8 cellular contexts compared by ENCODE assay signal in the genomic region with DNA sequence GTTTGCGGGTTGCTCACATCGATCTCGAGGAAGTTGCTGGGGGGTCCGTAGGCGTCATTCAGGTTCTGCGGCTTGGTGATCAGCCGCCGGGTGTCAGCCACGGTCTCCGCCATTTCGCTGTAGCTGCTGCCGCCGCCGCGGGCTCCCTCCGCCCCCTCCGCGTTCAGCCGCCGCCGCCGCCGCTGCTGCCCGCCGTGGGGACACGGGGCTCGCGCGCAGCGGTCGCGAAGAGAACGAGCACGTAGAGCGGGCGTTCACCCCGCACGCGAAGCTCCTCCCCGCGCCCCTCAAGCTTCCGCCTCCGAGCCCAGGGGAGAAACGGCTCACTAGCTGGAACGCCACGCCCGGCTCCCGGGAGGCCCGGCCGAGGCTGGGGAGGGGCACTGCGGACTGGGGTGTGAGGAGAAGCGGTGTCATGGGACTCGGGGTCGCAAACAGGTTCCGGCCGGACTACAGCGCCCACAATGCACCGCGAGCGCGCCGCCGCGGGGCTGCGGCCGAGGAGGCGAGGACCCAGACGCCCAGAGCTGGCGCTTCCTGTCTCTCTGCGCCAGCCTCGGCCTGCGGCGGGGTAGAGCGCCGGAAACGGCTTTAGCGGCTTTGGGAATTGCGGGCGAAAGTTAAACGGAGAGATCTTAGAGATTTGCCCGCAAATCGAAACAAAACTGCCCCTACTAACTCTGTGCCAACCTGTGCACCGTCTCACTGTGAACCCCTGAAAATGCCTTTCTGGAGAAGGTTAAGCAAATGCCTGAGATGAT. TPM values are rescaled to one million over a fixed set of nuclear protein-coding genes. Genes with fewer than 3 reads are reported as not detected.
A peak's percentile ranks its signal among the peaks of the same experiment; 100 is the strongest.
DNase-seq lines count a peak whose midpoint lies in the region; ATAC-seq, FAIRE-seq and TF ChIP-seq lines count a peak whose summit lies in the region.

A gene (minus strand): TSS at position 232 of the 761 bp plus-strand sequence. CDS start 119 bp downstream, at position 113.

- peaks cover 35% of the 10 kb centered on the region for H3K79me2 ChIP-seq in HepG2 (ENCODE audit: insufficient read depth, low read length)

- FAIRE-seq in HepG2 (lab: Jason Lieb, UNC), result no peak

- H3K36me3 Mint-ChIP-seq in CD4-positive, CD25-positive, alpha-beta regulatory T cell, result peaks cover 3% of the 10 kb centered on the region

- intact Hi-C loops in HepG2 (cut with micrococcal nuclease; ENCODE audit: unreplicated experiment), result loop anchor here (1.0 to 2.0 kb wide), 2 partner anchors 33 to 148 kb away; no protein-coding TSS in a partner anchor

- peak within 1 kb of the TSS; percentile 92 to 98 (median 93) for H3K27ac Mint-ChIP-seq in CD4-positive, CD25-positive, alpha-beta regulatory T cell

- H3K4me1 ChIP-seq in CD4-positive, CD25-positive, alpha-beta regulatory T cell (ENCODE audit: control insufficient read depth, insufficient read depth, low read length, poor library complexity, severe bottlenecking), result peaks cover 38% of the 10 kb centered on the region
- H3K4me1 ChIP-seq in HepG2 (ENCODE audit: insufficient read depth, low read length), result peaks cover 35% of the 10 kb centered on the region

- DNase-seq in CD4-positive, CD25-positive, alpha-beta regulatory T cell, result peak; percentile 84 to 95 (median 91)
- DNase-seq in NCI-H748 treated with DMSO at 0.1 percent for 48 hours (lab: John Stamatoyannopoulos, UW) (peak; percentile 91), dermis blood vessel endothelial cell (peak; percentile 96), HepG2 (ENCODE audit: low spot score) (peak; percentile 93)
- peak; percentile 89 to 93 for DNase-seq in activated CD4-positive, alpha-beta T cell treated with anti-CD3 and anti-CD28 coated beads, Interleukin-2, amount 50 U/mL, for 48 hours
- peak; percentile 86 for DNase-seq in stimulated activated CD4-positive, alpha-beta T cell treated with anti-CD3 and anti-CD28 coated beads, Interleukin-4, amount 100 ng/mL, for 1 hour

- peak within 1 kb of the TSS; percentile 87 to 96 (median 94) for H3K4me3 Mint-ChIP-seq in CD4-positive, CD25-positive, alpha-beta regulatory T cell

- H3K36me3 ChIP-seq in CD4-positive, CD25-positive, alpha-beta regulatory T cell (ENCODE audit: control insufficient read depth, insufficient read depth, low read length), result no peaks in the 10 kb centered on the region
- H3K36me3 ChIP-seq in HepG2 (replicated peaks in 1 of 2; ENCODE audit: control insufficient read depth in 1 of 2, insufficient read depth in 2 of 2, low read length in 2 of 2), result no peaks in the 10 kb centered on the region

- no peaks in the 10 kb centered on the region for H3K27me3 ChIP-seq in CD4-positive, CD25-positive, alpha-beta regulatory T cell (ENCODE audit: control insufficient read depth, insufficient read depth, low read length)
- H3K27me3 ChIP-seq in HepG2 (ENCODE audit: control insufficient read depth in 1 of 2, insufficient read depth in 2 of 2, low read length in 2 of 2), result no peaks in the 10 kb centered on the region; a peak in 1 of 5 replicates

- H3K4me2 ChIP-seq in HepG2 (ENCODE audit: low read depth, low read length), result peak within 1 kb of the TSS; percentile 87

- TF ChIP-seq POLR2A in HepG2 (IDR thresholded peaks at IDR 0.05; ENCODE audit: insufficient read depth in 1 of 2, low read depth in 2 of 2, low read length in 2 of 2), result peak; percentile 61 to 85

- peak within 1 kb of the TSS; percentile 98 for H2AFZ ChIP-seq in HepG2 (ENCODE audit: low read length)

- 0 out of 2 replicates have a peak, but pooled peaks cover 2% of the 10 kb centered on the region for H4K20me1 ChIP-seq in HepG2 (ENCODE audit: insufficient read depth, low read length)

- H3K9ac ChIP-seq in HepG2 (ENCODE audit: insufficient read depth, low read depth, low read length), result peak within 1 kb of the TSS; percentile 89

- TF ChIP-seq EP300 in HepG2 (IDR thresholded peaks at IDR 0.05; ENCODE audit: low read depth in 2 of 2, low read length in 2 of 2) (no peak), HepG2 (CRISPR knock-in tag; IDR thresholded peaks at IDR 0.05; ENCODE audit: borderline replicate concordance) (no peak)

- peak within 1 kb of the TSS; percentile 100 for H3K4me3 ChIP-seq in CD4-positive, CD25-positive, alpha-beta regulatory T cell (ENCODE audit: low read depth, low read length)
- H3K4me3 ChIP-seq in HepG2 (replicated peaks in 1 of 3; ENCODE audit: insufficient read depth in 1 of 3, low read depth in 2 of 3, low read length in 3 of 3), result peak within 1 kb of the TSS; percentile 91 to 93 (median 92)

- no peak for TF ChIP-seq RAD21 in HepG2 (CRISPR knock-in tag; IDR thresholded peaks at IDR 0.05)

- peaks cover 13 to 36% (median 25%) of the 10 kb centered on the region in 4 donors for H3K4me1 Mint-ChIP-seq in CD4-positive, CD25-positive, alpha-beta regulatory T cell

- peak within 1 kb of the TSS; percentile 94 for H3K27ac ChIP-seq in CD4-positive, CD25-positive, alpha-beta regulatory T cell (ENCODE audit: insufficient read depth, low read length, poor library complexity, severe bottlenecking)
- H3K27ac ChIP-seq in HepG2 (ENCODE audit: extremely low read length, insufficient read depth, low read length), result peak within 1 kb of the TSS; percentile 94

- peaks cover 4% of the 10 kb centered on the region for H3K27me3 Mint-ChIP-seq in CD4-positive, CD25-positive, alpha-beta regulatory T cell

- H3K9me3 Mint-ChIP-seq in CD4-positive, CD25-positive, alpha-beta regulatory T cell, result no peaks in the 10 kb centered on the region

- TSS peak; percentile 98 for BruUV-seq in HepG2 (replicated peaks; lab: Mats Ljungman, UMichigan)

- WGBS in HepG2 (ENCODE audit: low lambda C conversion rate), result 0% methylated on average over 3 of the region's 83 CpGs

- POLR2A ChIA-PET in HepG2 (lab: Yijun Ruan, JAX), result interaction anchor here (1.0 to 2.5 kb wide), 10 partner anchors 12 to 834 kb away, joined by 3 to 36 read pairs (median 4); a partner anchor contains a TSS

- ATAC-seq in CD4-positive, CD25-positive, alpha-beta regulatory T cell (ENCODE audit: low read depth in 2 of 2), result peak; percentile 89 to 90
- peak; percentile 83 for ATAC-seq in GM19372 (IDR thresholded peaks at IDR 0.05; ENCODE audit: low read depth, unreplicated experiment)
- ATAC-seq in HG03558 (IDR thresholded peaks at IDR 0.05; ENCODE audit: extremely low read depth, unreplicated experiment), result peak; percentile 72
- ATAC-seq in HepG2, result peak; percentile 96

- CTCF ChIA-PET in HepG2 (lab: Yijun Ruan, JAX; ENCODE audit: low intra/inter-chr PET ratio, low total read pairs), result no interaction called here

- no peaks in the 10 kb centered on the region for H3K9me3 ChIP-seq in CD4-positive, CD25-positive, alpha-beta regulatory T cell (ENCODE audit: control insufficient read depth in 2 of 2, low read length in 2 of 2)
- H3K9me3 ChIP-seq in HepG2 (ENCODE audit: low read length), result no peaks in the 10 kb centered on the region

- TF ChIP-seq CTCF in HepG2 (CRISPR knock-in tag; IDR thresholded peaks at IDR 0.05), result peak; percentile 42

- in situ Hi-C loops in HepG2 (cut with HindIII; ENCODE audit: extremely low pct_ligation_motif_present, low pct_unique_long_range_greater_than_20kb), result no loop called here

TF ChIP-seq in HepG2, 621 proteins besides CTCF, POLR2A, EP300 and RAD21 (continues in another document):
- TF ChIP-seq, protein P1, sequence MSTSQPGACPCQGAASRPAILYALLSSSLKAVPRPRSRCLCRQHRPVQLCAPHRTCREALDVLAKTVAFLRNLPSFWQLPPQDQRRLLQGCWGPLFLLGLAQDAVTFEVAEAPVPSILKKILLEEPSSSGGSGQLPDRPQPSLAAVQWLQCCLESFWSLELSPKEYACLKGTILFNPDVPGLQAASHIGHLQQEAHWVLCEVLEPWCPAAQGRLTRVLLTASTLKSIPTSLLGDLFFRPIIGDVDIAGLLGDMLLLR (CRISPR knock-in tag; IDR thresholded peaks at IDR 0.05), result no peak
- no peak; the same call in none of the 2 replicates for TF ChIP-seq ZBTB20 (CRISPR knock-in tag; IDR thresholded peaks at IDR 0.05; ENCODE audit: borderline replicate concordance, low read depth)
- TF ChIP-seq, protein P2, sequence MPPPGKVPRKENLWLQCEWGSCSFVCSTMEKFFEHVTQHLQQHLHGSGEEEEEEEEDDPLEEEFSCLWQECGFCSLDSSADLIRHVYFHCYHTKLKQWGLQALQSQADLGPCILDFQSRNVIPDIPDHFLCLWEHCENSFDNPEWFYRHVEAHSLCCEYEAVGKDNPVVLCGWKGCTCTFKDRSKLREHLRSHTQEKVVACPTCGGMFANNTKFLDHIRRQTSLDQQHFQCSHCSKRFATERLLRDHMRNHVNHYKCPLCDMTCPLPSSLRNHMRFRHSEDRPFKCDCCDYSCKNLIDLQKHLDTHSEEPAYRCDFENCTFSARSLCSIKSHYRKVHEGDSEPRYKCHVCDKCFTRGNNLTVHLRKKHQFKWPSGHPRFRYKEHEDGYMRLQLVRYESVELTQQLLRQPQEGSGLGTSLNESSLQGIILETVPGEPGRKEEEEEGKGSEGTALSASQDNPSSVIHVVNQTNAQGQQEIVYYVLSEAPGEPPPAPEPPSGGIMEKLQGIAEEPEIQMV (CRISPR knock-in tag; IDR thresholded peaks at IDR 0.05; ENCODE audit: low read depth), result no peak

RNA-seq across cellular contexts. Expression of the gene that starts here (rescaled TPM):
- 60.7 TPM for total RNA-seq in CD4-positive, CD25-positive, alpha-beta regulatory T cell
- 100 to 1,000 TPM; 193 to 226 (median 206) TPM for polyA plus RNA-seq in CD4-positive, CD25-positive, alpha-beta regulatory T cell
- total RNA-seq in dermis blood vessel endothelial cell (212 and 228 TPM in 2 replicates), HepG2 (2016; rRNA removed; fragmentation: Illumina TruSeq; extraction: Trizol) (84.9 and 111 TPM in 2 replicates)
- total RNA-seq in HepG2 (2016; cell fraction: cytosol; rRNA removed; fragmentation: Illumina TruSeq; extraction: Trizol; ENCODE audit: low read depth), result 76.5 and 88.5 TPM in 2 replicates
- 88.8 and 113 TPM in 2 replicates for total RNA-seq in HepG2 (2016; cell fraction: insoluble cytoplasmic fraction; rRNA removed; fragmentation: Illumina TruSeq; extraction: Trizol)
- 153 and 156 TPM in 2 replicates for total RNA-seq in HepG2 (2016; cell fraction: membrane; rRNA removed; fragmentation: Illumina TruSeq; extraction: Trizol)
- total RNA-seq in HepG2 (2016; cell fraction: nucleus; rRNA removed; fragmentation: Illumina TruSeq; extraction: Trizol), result 40.1 and 47.1 TPM in 2 replicates
- 161 and 226 TPM in 2 replicates for polyA plus RNA-seq in HepG2 (2011; rRNA removed)
- polyA plus RNA-seq in HepG2 (2011; cell fraction: cytosol; rRNA removed), result 86.0 and 158 TPM in 2 replicates
- polyA plus RNA-seq in HepG2 (2011; cell fraction: nucleus; rRNA removed), result 18.8 and 37.1 TPM in 2 replicates
- polyA plus RNA-seq in HepG2 (2012), result 105 and 119 TPM in 2 replicates
- 170 and 199 TPM in 2 replicates for polyA plus RNA-seq in HepG2 (2016; cell fraction: cytosol; fragmentation: Illumina TruSeq; extraction: Trizol; ENCODE audit: low read depth)
- 189 and 197 TPM in 2 replicates for polyA plus RNA-seq in HepG2 (2016; cell fraction: insoluble cytoplasmic fraction; fragmentation: Illumina TruSeq; extraction: Trizol; ENCODE audit: low read depth)
- 247 and 254 TPM in 2 replicates for polyA plus RNA-seq in HepG2 (2016; cell fraction: membrane; fragmentation: Illumina TruSeq; extraction: Trizol; ENCODE audit: low read depth)
- 84.4 and 93.0 TPM in 2 replicates for polyA plus RNA-seq in HepG2 (2016; cell fraction: nucleus; fragmentation: Illumina TruSeq; extraction: Trizol; ENCODE audit: insufficient read depth, low read depth)
- polyA minus RNA-seq in HepG2 (2011; rRNA and poly(A)+ RNA removed; ENCODE audit: low replicate concordance), result 58.3 and 60.5 TPM in 2 replicates
- polyA minus RNA-seq in HepG2 (2011; cell fraction: cytosol; rRNA and poly(A)+ RNA removed), result 38.9 and 45.4 TPM in 2 replicates
- polyA minus RNA-seq in HepG2 (2011; cell fraction: nucleus; rRNA and poly(A)+ RNA removed), result 20.5 and 22.4 TPM in 2 replicates

Comparison
In these comparisons a context has a peak if more than half of its experiments do, and no peak if none do; other contexts are left out.
1. Peak in every context shown above with its lines: DNase-seq, ATAC-seq, H3K4me3 ChIP-seq and H3K27ac ChIP-seq.